2 cellular contexts compared by ENCODE assay signal in the genomic region with DNA sequence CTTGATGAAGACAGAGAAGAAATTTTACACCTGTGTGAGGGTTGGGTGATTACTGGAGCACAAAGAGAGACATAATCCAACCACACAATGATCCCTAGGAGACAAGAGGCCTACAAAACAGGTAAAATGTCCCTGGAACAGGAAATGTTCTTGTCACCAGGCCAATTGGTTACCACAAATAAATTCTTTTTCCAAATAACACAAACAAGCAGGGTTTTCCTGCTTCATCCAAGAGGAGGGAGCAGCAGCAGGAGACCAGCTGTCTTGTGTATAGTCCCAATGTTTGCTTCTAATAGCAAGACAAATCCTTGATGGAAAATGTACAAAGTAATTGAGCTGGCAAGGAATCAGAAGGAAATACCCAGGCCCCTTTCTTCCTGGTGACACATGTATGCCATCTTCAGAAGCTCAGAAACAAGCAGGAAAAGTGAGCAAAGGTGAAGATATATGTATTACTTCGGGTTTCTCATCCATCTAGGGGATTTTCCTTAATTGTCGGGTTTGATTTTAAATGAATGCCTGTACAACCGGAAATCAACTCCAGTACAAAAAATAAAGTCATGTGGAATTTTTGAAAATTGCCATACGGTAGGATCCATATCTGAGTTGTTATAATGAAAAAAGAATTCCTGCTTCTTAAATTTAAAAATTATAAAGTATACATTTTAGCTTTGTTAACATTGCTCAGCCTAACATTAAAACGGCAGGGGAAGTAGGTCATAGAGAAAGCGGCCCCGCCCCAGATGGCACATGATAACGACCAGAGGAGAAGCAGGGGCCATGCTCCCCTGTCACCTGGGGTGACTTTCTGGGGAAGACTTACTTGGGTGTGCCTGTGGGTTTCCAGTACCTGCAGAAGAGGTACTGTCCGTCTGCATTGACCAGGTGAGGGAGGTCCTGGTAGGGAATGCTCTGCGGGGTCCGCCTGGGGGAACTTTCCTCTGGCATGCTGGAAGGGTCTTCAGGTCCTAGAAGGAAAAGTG.
TF ChIP-seq lines count a peak whose summit lies in the region.

No MANE protein-coding gene starts in this region.

TF ChIP-seq in GM23338, 12 proteins besides CTCF, POLR2A, EP300 and RAD21 (continued from another document and continues in another):
- TF ChIP-seq REST (IDR thresholded peaks at IDR 0.05; ENCODE audit: unreplicated experiment), result no peak
- TF ChIP-seq ZNF114 (CRISPR knock-in tag; IDR thresholded peaks at IDR 0.05), result no peak
- TF ChIP-seq ZNF331 (CRISPR knock-in tag; IDR thresholded peaks at IDR 0.05; ENCODE audit: low read depth), result no peak
- no peak for TF ChIP-seq ETS1 (IDR thresholded peaks at IDR 0.05)
- no peak for TF ChIP-seq NANOG (IDR thresholded peaks at IDR 0.05; ENCODE audit: borderline replicate concordance)
- TF ChIP-seq EZH2phosphoT487 (IDR thresholded peaks at IDR 0.05; ENCODE audit: unreplicated experiment), result no peak

TF ChIP-seq in WTC11, 78 proteins besides CTCF, POLR2A, EP300 and RAD21 (continued from another document):
- TF ChIP-seq ARID4B (CRISPR knock-in tag; IDR thresholded peaks at IDR 0.05; ENCODE audit: borderline replicate concordance) (no peak), ZNF121 (CRISPR knock-in tag; IDR thresholded peaks at IDR 0.05) (no peak), NR2C2 (CRISPR knock-in tag; IDR thresholded peaks at IDR 0.05) (no peak), FOXP1 (CRISPR knock-in tag; IDR thresholded peaks at IDR 0.05; ENCODE audit: borderline replicate concordance) (no peak), ELF4 (CRISPR knock-in tag; IDR thresholded peaks at IDR 0.05; ENCODE audit: low read depth) (no peak), MYBL2 (CRISPR knock-in tag; IDR thresholded peaks at IDR 0.05) (no peak), MLX (CRISPR knock-in tag; IDR thresholded peaks at IDR 0.05) (no peak), ZNF263 (CRISPR knock-in tag; IDR thresholded peaks at IDR 0.05; ENCODE audit: low read depth) (no peak), ESRRA (CRISPR knock-in tag; IDR thresholded peaks at IDR 0.05; ENCODE audit: borderline replicate concordance) (no peak)
